ENCODE assay signal across 9 cellular contexts in the genomic region with DNA sequence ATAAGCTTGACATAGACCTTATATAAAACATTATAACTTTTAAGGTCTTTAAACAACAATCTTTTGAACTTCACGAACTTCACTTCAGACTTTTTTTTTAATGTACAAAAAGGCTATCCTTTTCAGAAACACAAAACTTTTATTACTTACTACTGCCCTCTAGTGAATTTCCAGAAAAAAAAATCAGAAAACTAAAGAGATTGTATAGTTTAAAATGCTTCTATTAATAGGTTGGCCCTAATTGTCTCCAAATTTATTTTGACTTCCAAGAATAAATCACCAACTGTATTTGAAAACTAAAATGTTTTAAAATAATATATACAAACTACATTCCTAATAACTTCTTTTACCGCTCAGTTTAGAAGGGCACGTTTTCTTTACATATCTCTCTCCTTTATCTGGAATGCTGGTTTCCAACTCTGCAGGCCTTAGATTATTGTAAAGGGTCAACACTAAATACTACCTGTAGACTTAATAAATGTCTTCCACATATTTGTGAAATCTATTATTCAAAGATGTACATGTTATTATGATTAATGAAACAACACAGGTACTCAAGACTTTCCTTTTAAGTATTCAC.
DNase-seq lines count a peak whose midpoint lies in the region; ATAC-seq and TF ChIP-seq lines count a peak whose summit lies in the region.
"Had no signal": no experiment of that assay in that cellular context is flagged by ENCODE, and none has a peak within 500 bp of the region (broad histone marks: within the 10 kb centered on the region; RNA-seq: fewer than 3 reads in every experiment).

No MANE protein-coding gene starts in this region.

- H3K9me3 ChIP-seq in Panc1 (ENCODE audit: control insufficient read depth, insufficient read depth, low read depth, low read length) = no peaks in the 10 kb centered on the region

- BruUV-seq in Panc1 (replicated peaks; lab: Mats Ljungman, UMichigan) = no TSS peak

- intact Hi-C loops in Panc1 (cut with micrococcal nuclease; ENCODE audit: unreplicated experiment) = loop anchor here (2.0 to 5.0 kb wide), 3 partner anchors 379 to 853 kb away; no protein-coding TSS in a partner anchor

- H3K4me3 ChIP-seq in GM12864 (ENCODE audit: low read depth, low read length) (no peak overlapping the region), Panc1 (ENCODE audit: low read depth in 2 of 2, low read length in 2 of 2) (no peak overlapping the region)

- H3K36me3 ChIP-seq in Panc1 (ENCODE audit: control insufficient read depth, insufficient read depth, low read length) = no peaks in the 10 kb centered on the region

- H3K4me1 ChIP-seq in Panc1 (ENCODE audit: control insufficient read depth, insufficient read depth, low read length) = no peaks in the 10 kb centered on the region

- H3K27me3 ChIP-seq in Panc1 (ENCODE audit: control insufficient read depth, insufficient read depth, low read length) = no peaks in the 10 kb centered on the region

- ATAC-seq in Panc1 = no peak
- no peak for ATAC-seq in HG02798 (IDR thresholded peaks at IDR 0.05; ENCODE audit: poor library complexity, unreplicated experiment)
- ATAC-seq in activated CD4-positive, CD25-positive, alpha-beta regulatory T cell treated with anti-CD3 and anti-CD28 coated beads, Interleukin-2, amount 50 U/mL, for 24 hours = no peak

- POLR2A ChIA-PET in Panc1 (lab: Charles Lee) = no interaction called here

- DNase-seq in AG08395 (ENCODE audit: low spot score) = peak; percentile 1
- DNase-seq in GM12864 (ENCODE audit: low read depth) = no peak
- DNase-seq in Panc1 (ENCODE audit: low read depth, low spot score) = peak; percentile 4
- peak; percentile 16 for DNase-seq in globus pallidus (ENCODE audit: low spot score)
- no peak for DNase-seq in HPDE6-E6E7 (ENCODE audit: extremely low spot score)
- no peak for DNase-seq in GM19240 (ENCODE audit: insufficient read length, low spot score)
- DNase-seq: activated CD4-positive, alpha-beta T cell treated with anti-CD3 and anti-CD28 coated beads, Interleukin-2, amount 50 U/mL, for 48 hours had no signal

- CTCF ChIA-PET in Panc1 (lab: Charles Lee) = interaction anchor here (0.7 to 0.9 kb wide), 3 partner anchors 66 to 555 kb away, joined by 3 to 7 read pairs (median 4); no protein-coding TSS in a partner anchor

- no peak overlapping the region for H3K27ac ChIP-seq in Panc1 (ENCODE audit: low read length)

- peak; percentile 1 for TF ChIP-seq CTCF in GM12864 (IDR thresholded peaks at IDR 0.05; ENCODE audit: low read depth, low read length, missing control alignments)
- peak; percentile 38; the same call in 1 of the 2 replicates for TF ChIP-seq CTCF in Panc1 (IDR thresholded peaks at IDR 0.05)

- in situ Hi-C loops in Panc1 (cut with HindIII; ENCODE audit: low pct_unique_long_range_greater_than_20kb, low sequenced_read_pairs) = no loop called here

Comparison
In these comparisons a context has a peak if more than half of its experiments do, and no peak if none do; other contexts are left out.
1. DNase-seq: peak in AG08395 (single experiment), Panc1 (single experiment) and globus pallidus (single experiment); none in GM12864 (single experiment), HPDE6-E6E7 (single experiment) and GM19240 (single experiment).